In the genomic region with DNA sequence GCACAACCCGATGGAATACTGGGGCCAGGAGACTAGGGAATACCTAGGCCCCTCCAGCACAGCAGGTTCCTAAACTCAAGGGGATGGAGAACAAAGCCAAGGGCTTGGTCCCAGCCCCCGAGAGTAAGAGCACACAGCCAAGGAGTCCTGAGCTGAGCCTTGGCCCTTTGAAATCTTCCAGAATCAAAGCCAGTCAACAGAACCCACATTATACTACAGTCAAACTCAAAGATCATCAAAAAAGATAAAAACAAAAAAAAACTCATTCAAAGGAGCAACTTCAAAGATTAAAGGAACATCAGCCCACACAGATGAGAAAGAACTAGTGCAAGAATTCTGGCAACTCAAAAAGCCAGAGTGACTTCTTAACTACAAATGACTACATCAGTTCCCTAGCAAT, we compare ENCODE assay signal across 14 cellular contexts.
DNase-seq lines count a peak whose midpoint lies in the region; ATAC-seq, FAIRE-seq and TF ChIP-seq lines count a peak whose summit lies in the region.
"Had no signal": no experiment of that assay in that cellular context is flagged by ENCODE, and none has a peak within 500 bp of the region (broad histone marks: within the 10 kb centered on the region; RNA-seq: fewer than 3 reads in every experiment).

No MANE protein-coding gene starts in this region.

- H3K23ac ChIP-seq in H1 (ENCODE audit: insufficient read length) (no peak overlapping the region), neuronal stem cell (ENCODE audit: low read depth, low read length, poor library complexity) (peak overlapping the region; percentile 94)

- H2BK120ac ChIP-seq in H1 (replicated peaks; ENCODE audit: low read depth, low read length) (no peak overlapping the region), neuronal stem cell (ENCODE audit: low read depth, low read length) (no peak overlapping the region)

- H3K18ac ChIP-seq in H1 (ENCODE audit: extremely low read depth, low read length): no peak overlapping the region
- H3K18ac ChIP-seq in neuronal stem cell (ENCODE audit: low read length): no peak overlapping the region

- no peak overlapping the region for H3K56ac ChIP-seq in H1 (replicated peaks; ENCODE audit: insufficient read length, low read depth, low read length)

- DNase-seq in COLO829 (ENCODE audit: low spot score) (peak; percentile 0), GM23338 (ENCODE audit: low spot score) (no peak), H1 (ENCODE audit: low read depth in 1 of 2, low spot score in 2 of 2) (no peak), neuronal stem cell (ENCODE audit: low spot score) (no peak), COLO668 (lab: John Stamatoyannopoulos, UW; ENCODE audit: unreplicated experiment) (no peak), left lobe of liver (ENCODE audit: low spot score) (no peak)
- DNase-seq: Caco-2; CD8-positive, alpha-beta T cell; GDM1 had no signal

- TF ChIP-seq EP300 in H1 (IDR thresholded peaks at IDR 0.05; ENCODE audit: borderline replicate concordance in 1 of 2, low read depth in 2 of 2, low read length in 2 of 2): no peak

- 0 out of 2 replicates have a peak overlapping the region, but pooled peaks have one; percentile 17 for H2BK12ac ChIP-seq in H1 (ENCODE audit: low read depth, low read length)
- no peak overlapping the region for H2BK12ac ChIP-seq in neuronal stem cell (ENCODE audit: low read length)

- H3K4me1 ChIP-seq in GM23338 (ENCODE audit: insufficient read depth): no peaks in the 10 kb centered on the region
- peaks cover 0 to 4% (median 0%) of the 10 kb centered on the region in 4 experiments; a peak in 1 of 7 replicates for H3K4me1 ChIP-seq in H1 (replicated peaks in 1 of 4; ENCODE audit: control insufficient read depth in 3 of 4, insufficient read depth in 4 of 4, low read length in 3 of 4)
- H3K4me1 ChIP-seq in neuronal stem cell (ENCODE audit: control insufficient read depth in 2 of 2, insufficient read depth in 1 of 2, low read depth in 1 of 2, low read length in 2 of 2): peaks cover 0 to 3% of the 10 kb centered on the region in 2 donors
- H3K4me1 ChIP-seq: BLaER1 treated with 17β-estradiol and CSF1 and Interleukin-3, amounts not matched to agents 10 nM and 100 nM; Caco-2 had no signal

- H3K9me3 Mint-ChIP-seq in GM23338: peaks cover 4% of the 10 kb centered on the region; the same call in 1 of the 3 replicates

- TF ChIP-seq CTCF in GM23338 (conservative IDR thresholded peaks at IDR 0.05; ENCODE audit: low read depth in 2 of 2) (no peak), H1 (IDR thresholded peaks at IDR 0.05; ENCODE audit: control extremely low read depth in 1 of 3, insufficient read depth in 1 of 3, low read depth in 1 of 3, low read length in 3 of 3) (no peak)

- H2AK5ac ChIP-seq in H1 (ENCODE audit: low read depth, low read length) (no peak overlapping the region), neuronal stem cell (ENCODE audit: low read depth, low read length) (no peak overlapping the region)

- WGBS in H1 (ENCODE audit: extremely low coverage in 1 of 2, insufficient coverage in 1 of 2, insufficient read length in 1 of 2, insufficient replicate concordance in 2 of 2, low coverage in 1 of 2, low lambda C conversion rate in 2 of 2, missing lambda C conversion rate in 1 of 2), 2 experiments: 89% methylated on average over 2 of the region's 2 CpGs; no CpG with 5 or more reads in 1 of the 2 experiments
- WGBS in neuronal stem cell (ENCODE audit: extremely low coverage in 2 of 2, insufficient read length in 2 of 2, insufficient replicate concordance in 1 of 2), 2 donors: no CpG with 5 or more reads among the region's 2 CpGs

- H2BK5ac ChIP-seq in H1 (ENCODE audit: low read depth, low read length): no peak overlapping the region
- peak overlapping the region; percentile 61 for H2BK5ac ChIP-seq in neuronal stem cell (ENCODE audit: low read length)

- no peak overlapping the region for H4K5ac ChIP-seq in H1 (ENCODE audit: insufficient read length, low read depth, low read length)

- no peak overlapping the region for H3K4me2 ChIP-seq in GM23338
- H3K4me2 ChIP-seq in H1 (ENCODE audit: insufficient read depth in 1 of 2, low read depth in 2 of 2, low read length in 2 of 2): no peak overlapping the region
- no peak overlapping the region for H3K4me2 ChIP-seq in neuronal stem cell (ENCODE audit: insufficient read depth, low read length, poor library complexity, severe bottlenecking)
- H3K4me2 ChIP-seq: BLaER1 treated with 17β-estradiol and CSF1 and Interleukin-3, amounts not matched to agents 10 nM and 100 nM had no signal

- H4K20me1 ChIP-seq in GM23338 (replicated peaks; ENCODE audit: insufficient read depth) (no peaks in the 10 kb centered on the region), H1 (replicated peaks in 1 of 2; ENCODE audit: control insufficient read depth in 1 of 2, insufficient read depth in 2 of 2, low read length in 2 of 2) (peaks cover 0 to 2% of the 10 kb centered on the region in 2 experiments)
- H4K20me1 ChIP-seq: BLaER1 treated with 17β-estradiol and CSF1 and Interleukin-3, amounts not matched to agents 10 nM and 100 nM had no signal

- no peak for TF ChIP-seq POLR2A in H1 (IDR thresholded peaks at IDR 0.05; ENCODE audit: control extremely low read depth in 1 of 2, low read depth in 2 of 2, low read length in 2 of 2)

- FAIRE-seq in H1 (lab: Jason Lieb, UNC): no peak
- FAIRE-seq: D721Med, GM18507 had no signal

- POLR2A ChIA-PET in H1 (lab: Charles Lee; ENCODE audit: partially characterized antibody): no interaction called here

- H3K4me3 Mint-ChIP-seq in GM23338: no peak overlapping the region
- H3K4me3 Mint-ChIP-seq: B cell; CD8-positive, alpha-beta T cell had no signal

- H3K23me2 ChIP-seq in H1 (ENCODE audit: low read depth, low read length): no peaks in the 10 kb centered on the region

- H3K27me3 ChIP-seq in GM23338 (ENCODE audit: insufficient read depth): no peaks in the 10 kb centered on the region
- H3K27me3 ChIP-seq in H1 (replicated peaks in 1 of 4; ENCODE audit: control insufficient read depth in 3 of 4, extremely low read depth in 1 of 4, insufficient read depth in 3 of 4, low read length in 3 of 4): no peaks in the 10 kb centered on the region
- no peaks in the 10 kb centered on the region for H3K27me3 ChIP-seq in neuronal stem cell (ENCODE audit: control insufficient read depth in 3 of 3, insufficient read depth in 3 of 3, low read depth in 1 of 3, low read length in 3 of 3)
- H3K27me3 ChIP-seq: BLaER1 treated with 17β-estradiol and CSF1 and Interleukin-3, amounts not matched to agents 10 nM and 100 nM had no signal

- no peak overlapping the region for H2BK20ac ChIP-seq in H1 (ENCODE audit: low read length)

- H3K79me2 ChIP-seq in GM23338 (replicated peaks; ENCODE audit: insufficient read depth): no peaks in the 10 kb centered on the region
- H3K79me2 ChIP-seq in H1 (ENCODE audit: control insufficient read depth in 1 of 2, insufficient read depth in 2 of 2, low read length in 2 of 2): no peaks in the 10 kb centered on the region

- peaks cover 3% of the 10 kb centered on the region; the same call in 1 of the 3 replicates for H3K36me3 Mint-ChIP-seq in GM23338 (ENCODE audit: low read depth)

- H3K27me3 Mint-ChIP-seq in GM23338 (ENCODE audit: insufficient read depth, low read depth, poor library complexity): peaks cover 2% of the 10 kb centered on the region
- H3K27me3 Mint-ChIP-seq: B cell had no signal

- no peak for TF ChIP-seq RAD21 in H1 (IDR thresholded peaks at IDR 0.05 in 1 of 2, conservative IDR thresholded peaks at IDR 0.05 in 1 of 2; ENCODE audit: low read depth in 2 of 2, low read length in 2 of 2)

- H3K9me2 ChIP-seq in GM23338 (ENCODE audit: insufficient read depth): no peaks in the 10 kb centered on the region

- H3K36me3 ChIP-seq in GM23338 (ENCODE audit: insufficient read depth) (no peaks in the 10 kb centered on the region), H1 (ENCODE audit: control insufficient read depth in 2 of 4, insufficient read depth in 4 of 4, low read length in 3 of 4) (no peaks in the 10 kb centered on the region), neuronal stem cell (replicated peaks in 1 of 2; ENCODE audit: control insufficient read depth in 2 of 2, insufficient read depth in 2 of 2, low read length in 2 of 2) (no peaks in the 10 kb centered on the region)
- H3K36me3 ChIP-seq: BLaER1 treated with 17β-estradiol and CSF1 and Interleukin-3, amounts not matched to agents 10 nM and 100 nM; HAP-1 had no signal

- H3K4me1 Mint-ChIP-seq in GM23338: peaks cover 7% of the 10 kb centered on the region; the same call in 2 of the 3 replicates
- H3K4me1 Mint-ChIP-seq: B cell had no signal

- no peak overlapping the region for H4K8ac ChIP-seq in H1 (ENCODE audit: extremely low read depth, insufficient read depth, low read length)
- H4K8ac ChIP-seq in neuronal stem cell (ENCODE audit: low read depth, low read length): no peak overlapping the region

- H2AFZ ChIP-seq in GM23338 (no peak overlapping the region), H1 (ENCODE audit: low read length) (no peak overlapping the region), neuronal stem cell (ENCODE audit: low read length) (no peak overlapping the region)

- no peaks in the 10 kb centered on the region for H3F3A ChIP-seq in GM23338 (replicated peaks; ENCODE audit: low read depth)

- H3K27ac ChIP-seq in GM23338 (ENCODE audit: low read depth) (no peak overlapping the region), H1 (ENCODE audit: low read depth, low read length) (no peak overlapping the region), neuronal stem cell (replicated peaks; ENCODE audit: low read length) (no peak overlapping the region)
- H3K27ac ChIP-seq: BLaER1 treated with 17β-estradiol and CSF1 and Interleukin-3, amounts not matched to agents 10 nM and 100 nM had no signal

- ATAC-seq in GM23338 (peak; percentile 29; the same call in 1 of the 3 replicates), left lobe of liver (no peak)
- ATAC-seq: CD8-positive, alpha-beta T cell had no signal

- H3K14ac ChIP-seq in H1 (ENCODE audit: insufficient read length) (no peak overlapping the region), neuronal stem cell (ENCODE audit: low read length) (peak overlapping the region; percentile 84)

- H3K9me3 ChIP-seq in H1 (ENCODE audit: insufficient read depth in 2 of 2, low read depth in 1 of 2, low read length in 1 of 2): 0 out of 4 replicates have a peak, but pooled peaks cover 0 to 3% of the 10 kb centered on the region in 2 experiments
- no peaks in the 10 kb centered on the region for H3K9me3 ChIP-seq in neuronal stem cell (replicated peaks in 1 of 2; ENCODE audit: control insufficient read depth in 2 of 2, insufficient read depth in 1 of 2, low read depth in 1 of 2, low read length in 2 of 2)
- H3K9me3 ChIP-seq: Caco-2, HAP-1 had no signal

- no peak overlapping the region; the same call in 1 of the 2 replicates for H3K27ac Mint-ChIP-seq in GM23338
- H3K27ac Mint-ChIP-seq: B cell; CD8-positive, alpha-beta T cell had no signal

- no peak overlapping the region for H4K91ac ChIP-seq in H1 (replicated peaks; ENCODE audit: insufficient read length, low read length)
- H4K91ac ChIP-seq in neuronal stem cell (ENCODE audit: low read depth, low read length, poor library complexity): no peak overlapping the region

- H3K79me1 ChIP-seq in H1 (ENCODE audit: low read depth, low read length) (no peaks in the 10 kb centered on the region), neuronal stem cell (ENCODE audit: low read depth, low read length) (no peaks in the 10 kb centered on the region)

- H2BK15ac ChIP-seq in H1 (ENCODE audit: low read length) (no peak overlapping the region), neuronal stem cell (ENCODE audit: low read length) (no peak overlapping the region)

- H3K4me3 ChIP-seq in GM23338 (no peak overlapping the region), H1 (ENCODE audit: extremely low read depth in 1 of 4, insufficient read depth in 2 of 4, low read depth in 3 of 4, low read length in 4 of 4) (no peak overlapping the region), neuronal stem cell (ENCODE audit: low read length in 2 of 2) (no peak overlapping the region)
- H3K4me3 ChIP-seq: BLaER1 treated with 17β-estradiol and CSF1 and Interleukin-3, amounts not matched to agents 10 nM and 100 nM; HAP-1 had no signal

- H3K4ac ChIP-seq in H1 (replicated peaks; ENCODE audit: insufficient read length, low read depth, low read length): no peak overlapping the region
- no peak overlapping the region for H3K4ac ChIP-seq in neuronal stem cell (ENCODE audit: low read length)

- CTCF ChIA-PET in H1 (lab: Charles Lee; ENCODE audit: partially characterized antibody): no interaction called here

- H3K9ac ChIP-seq in H1 (replicated peaks in 1 of 4; ENCODE audit: extremely low read depth in 1 of 4, low read depth in 3 of 4, low read length in 3 of 4) (no peak overlapping the region), neuronal stem cell (ENCODE audit: low read depth, low read length, poor library complexity) (no peak overlapping the region)
- H3K9ac ChIP-seq: BLaER1 treated with 17β-estradiol and CSF1 and Interleukin-3, amounts not matched to agents 10 nM and 100 nM had no signal
